In genomic region chr17:82315703-82316358, GRCh38 we compare ENCODE assay signal across 10 cellular contexts. TPM values are rescaled to one million over a fixed set of nuclear protein-coding genes. Genes with fewer than 3 reads are reported as not detected.
DNase-seq lines count a peak whose midpoint lies in the region; ATAC-seq and TF ChIP-seq lines count a peak whose summit lies in the region.
"Had no signal": no experiment of that assay in that cellular context is flagged by ENCODE, and none has a peak within 500 bp of the region (broad histone marks: within the 10 kb centered on the region; RNA-seq: fewer than 3 reads in every experiment).

No MANE protein-coding gene starts in this region.

- no peak for TF ChIP-seq CTCF in right atrium auricular region (IDR thresholded peaks at IDR 0.05)
- TF ChIP-seq CTCF in lower lobe of right lung (IDR thresholded peaks at IDR 0.05) = no peak
- no peak for TF ChIP-seq CTCF in upper lobe of right lung (IDR thresholded peaks at IDR 0.05)
- no peak for TF ChIP-seq CTCF in ovary (IDR thresholded peaks at IDR 0.05)

- peaks cover 12 to 34% of the 10 kb centered on the region in 2 donors for H3K36me3 Mint-ChIP-seq in activated naive CD4-positive, alpha-beta T cell treated with anti-CD3 and anti-CD28 coated beads, Interleukin-2, amount 50 U/mL, for 72 hours

- ATAC-seq in Right ventricle myocardium superior (ENCODE audit: poor library complexity) (peak; percentile 28), lower lobe of right lung (peak; percentile 45 to 47), upper lobe of right lung (peak; percentile 50), GM19023 (IDR thresholded peaks at IDR 0.05; ENCODE audit: unreplicated experiment) (no peak), HG03025 (IDR thresholded peaks at IDR 0.05; ENCODE audit: low FRiP score, unreplicated experiment) (no peak)
- peak; percentile 37 to 56 for ATAC-seq in activated naive CD4-positive, alpha-beta T cell treated with anti-CD3 and anti-CD28 coated beads, Interleukin-2, amount 50 U/mL, for 72 hours

- no peaks in the 10 kb centered on the region for H3K9me3 ChIP-seq in right atrium auricular region
- H3K9me3 ChIP-seq in lower lobe of right lung = no peaks in the 10 kb centered on the region
- H3K9me3 ChIP-seq in upper lobe of right lung = no peaks in the 10 kb centered on the region
- H3K9me3 ChIP-seq in ovary = no peaks in the 10 kb centered on the region

- H3K4me1 ChIP-seq in right atrium auricular region (peaks cover 0 to 14% of the 10 kb centered on the region in 2 donors), lower lobe of right lung (peaks cover 13% of the 10 kb centered on the region), upper lobe of right lung (peaks cover 10% of the 10 kb centered on the region), ovary (ENCODE audit: insufficient read depth) (peaks cover 1% of the 10 kb centered on the region)

- H3K9me3 Mint-ChIP-seq in activated naive CD4-positive, alpha-beta T cell treated with anti-CD3 and anti-CD28 coated beads, Interleukin-2, amount 50 U/mL, for 72 hours = no peaks in the 10 kb centered on the region

- DNase-seq in Right ventricle myocardium superior = no peak
- DNase-seq in right atrium auricular region (ENCODE audit: low spot score) = no peak
- DNase-seq in activated naive CD4-positive, alpha-beta T cell treated with anti-CD3 and anti-CD28 coated beads, Interleukin-2, amount 50 U/mL, for 72 hours (ENCODE audit: low spot score in 2 of 2) = no peak
- DNase-seq in lower lobe of right lung = no peak
- no peak for DNase-seq in upper lobe of right lung
- DNase-seq in ovary = no peak
- DNase-seq: NCI-H748 treated with DMSO at 0.1 percent for 48 hours had no signal

- 9 to 11% (median 10%) methylated on average over 34 to 36 of the region's 36 CpGs for WGBS in ovary, 3 donors

- no peak for TF ChIP-seq POLR2A in ovary (IDR thresholded peaks at IDR 0.05)

- intact Hi-C loops in Right ventricle myocardium superior (cut with DNase I) (no loop called here), lower lobe of right lung (cut with DNase I) (no loop called here), upper lobe of right lung (cut with DNase I) (no loop called here), ovary (cut with DNase I) (no loop called here)

- TF ChIP-seq EP300 in ovary (IDR thresholded peaks at IDR 0.05) = no peak

- H3K27me3 ChIP-seq in right atrium auricular region (peaks cover 6 to 12% of the 10 kb centered on the region in 2 donors), lower lobe of right lung (ENCODE audit: low read depth) (peaks cover 33% of the 10 kb centered on the region), upper lobe of right lung (peaks cover 29% of the 10 kb centered on the region), ovary (no peaks in the 10 kb centered on the region)

- H3K4me3 ChIP-seq in right atrium auricular region (peak overlapping the region in 1 of 2 donors; percentile 9), lower lobe of right lung (peak overlapping the region; percentile 37), upper lobe of right lung (peak overlapping the region; percentile 21), ovary (no peak overlapping the region)

- H3K27ac ChIP-seq in right atrium auricular region (no peak overlapping the region), lower lobe of right lung (no peak overlapping the region), upper lobe of right lung (no peak overlapping the region), ovary (no peak overlapping the region)

- H3K36me3 ChIP-seq in right atrium auricular region (no peaks in the 10 kb centered on the region), lower lobe of right lung (no peaks in the 10 kb centered on the region), upper lobe of right lung (no peaks in the 10 kb centered on the region), ovary (no peaks in the 10 kb centered on the region)

- peak overlapping the region in 1 of 2 donors; percentile 98 for H3K27ac Mint-ChIP-seq in activated naive CD4-positive, alpha-beta T cell treated with anti-CD3 and anti-CD28 coated beads, Interleukin-2, amount 50 U/mL, for 72 hours

RNA-seq across cellular contexts. Expression of gene CD7, which starts 1.6 kb away (rescaled TPM):
- total RNA-seq in Right ventricle myocardium superior (0.75 TPM), right atrium auricular region (1 to 10 TPM in 1 of 2 donors, not detected in 1; 1.7 TPM), lower lobe of right lung (7.1 TPM), upper lobe of right lung (7.2 TPM), ovary (1 to 10 TPM in 4 of 7 donors, under 1 TPM in 1, not detected in 2; 0.58 to 1.3 (median 1.1) TPM)
- total RNA-seq in activated naive CD4-positive, alpha-beta T cell treated with anti-CD3 and anti-CD28 coated beads, Interleukin-2, amount 50 U/mL, for 72 hours = 100 to 1,000 TPM; 620 to 646 TPM
- under 1 TPM in 1 of 2 donors, not detected in 1; 0.48 TPM for polyA plus RNA-seq in ovary
- total RNA-seq: epithelial cell of proximal tubule had no signal

RNA-seq across cellular contexts. Expression of gene SECTM1, which starts 17.7 kb away (rescaled TPM):
- 4.3 TPM for total RNA-seq in Right ventricle myocardium superior
- total RNA-seq in right atrium auricular region = 1 to 10 TPM; 3.1 to 7.7 TPM
- 10 to 100 TPM in 1 of 2 donors, 1 to 10 TPM in 1; 2.3 to 13.7 TPM for total RNA-seq in activated naive CD4-positive, alpha-beta T cell treated with anti-CD3 and anti-CD28 coated beads, Interleukin-2, amount 50 U/mL, for 72 hours
- total RNA-seq in lower lobe of right lung = 44.5 TPM
- total RNA-seq in upper lobe of right lung = 26.4 TPM
- 10 to 100 TPM in 1 of 7 donors, 1 to 10 TPM in 6; 3.9 to 20.8 (median 9.1) TPM for total RNA-seq in ovary
- 1 to 10 TPM; 2.1 to 7.9 TPM for polyA plus RNA-seq in ovary

RNA-seq across cellular contexts. Expression of gene CSNK1D, which starts 42.3 kb away (rescaled TPM):
- total RNA-seq in Right ventricle myocardium superior (54.4 TPM), right atrium auricular region (10 to 100 TPM; 31.3 to 32.9 TPM), lower lobe of right lung (146 TPM), upper lobe of right lung (150 TPM), ovary (100 to 1,000 TPM in 5 of 7 donors, 10 to 100 TPM in 2; 46.0 to 160 (median 121) TPM)
- total RNA-seq in activated naive CD4-positive, alpha-beta T cell treated with anti-CD3 and anti-CD28 coated beads, Interleukin-2, amount 50 U/mL, for 72 hours = 100 to 1,000 TPM; 130 to 171 TPM
- 100 to 1,000 TPM in 1 of 2 donors, 10 to 100 TPM in 1; 81.2 to 134 TPM for polyA plus RNA-seq in ovary

RNA-seq across cellular contexts. Expression of gene TEX19, which starts 43.2 kb away (rescaled TPM):
- total RNA-seq in Right ventricle myocardium superior = not detected
- total RNA-seq in right atrium auricular region = not detected
- under 1 TPM; 0.18 to 0.41 TPM for total RNA-seq in activated naive CD4-positive, alpha-beta T cell treated with anti-CD3 and anti-CD28 coated beads, Interleukin-2, amount 50 U/mL, for 72 hours
- not detected for total RNA-seq in lower lobe of right lung
- total RNA-seq in upper lobe of right lung = not detected
- total RNA-seq in ovary = not detected
- polyA plus RNA-seq in ovary = not detected
- total RNA-seq: epithelial cell of proximal tubule had no signal

RNA-seq across cellular contexts. Expression of gene UTS2R, which starts 55.7 kb away (rescaled TPM):
- 0.81 TPM for total RNA-seq in Right ventricle myocardium superior
- total RNA-seq in right atrium auricular region = 10 to 100 TPM in 1 of 2 donors, under 1 TPM in 1; 0.44 to 16.9 TPM
- total RNA-seq in activated naive CD4-positive, alpha-beta T cell treated with anti-CD3 and anti-CD28 coated beads, Interleukin-2, amount 50 U/mL, for 72 hours = under 1 TPM in 1 of 2 donors, not detected in 1; 0.18 TPM
- not detected for total RNA-seq in lower lobe of right lung
- not detected for total RNA-seq in upper lobe of right lung
- total RNA-seq in ovary = not detected
- polyA plus RNA-seq in ovary = not detected
- total RNA-seq: epithelial cell of proximal tubule had no signal

Comparison
In these comparisons a context has a peak if more than half of its experiments do, and no peak if none do; other contexts are left out.
1. ATAC-seq: peak in Right ventricle myocardium superior (single experiment), activated naive CD4-positive, alpha-beta T cell treated with anti-CD3 and anti-CD28 coated beads, Interleukin-2, amount 50 U/mL, for 72 hours (2 of 2), lower lobe of right lung (2 of 2) and upper lobe of right lung (single experiment); none in GM19023 (single experiment) and HG03025 (single experiment).
2. RNA of gene CD7, which starts 1.6 kb away (total RNA-seq): 620 to 646 TPM in activated naive CD4-positive, alpha-beta T cell treated with anti-CD3 and anti-CD28 coated beads, Interleukin-2, amount 50 U/mL, for 72 hours; 7.2 TPM in upper lobe of right lung (single experiment), 7.1 TPM in lower lobe of right lung (single experiment), 1.7 TPM in right atrium auricular region, 0.58 to 1.3 TPM in ovary and 0.75 TPM in Right ventricle myocardium superior (single experiment); every median in the first group is over 10 times any median in the second.